Comparison of ENCODE assay signal across 8 cellular contexts in genomic region chr15:79091204-79091867, GRCh38. TPM values are rescaled to one million over a fixed set of nuclear protein-coding genes. Genes with fewer than 3 reads are reported as not detected.
DNase-seq lines count a peak whose midpoint lies in the region; ATAC-seq, FAIRE-seq and TF ChIP-seq lines count a peak whose summit lies in the region.

No MANE protein-coding gene starts in this region.

- no peak overlapping the region for H2AFZ ChIP-seq in OCI-LY7 (ENCODE audit: low read length)

- no peaks in the 10 kb centered on the region for H3K9me2 ChIP-seq in OCI-LY7 (ENCODE audit: insufficient read depth, low read length)

- H3K9me3 ChIP-seq in OCI-LY7 (ENCODE audit: low read length) = no peaks in the 10 kb centered on the region

- H4K20me1 ChIP-seq in OCI-LY7 (ENCODE audit: insufficient read depth, low read length) = no peaks in the 10 kb centered on the region

- no peak for FAIRE-seq in frontal cortex (lab: Jason Lieb, UNC)

- H3K79me2 ChIP-seq in OCI-LY7 (ENCODE audit: insufficient read depth, low read depth, low read length) = no peaks in the 10 kb centered on the region

- H3K27ac ChIP-seq in OCI-LY7 (ENCODE audit: low read depth, low read length, poor library complexity, severe bottlenecking) (no peak overlapping the region), brain microvascular endothelial cell (no peak overlapping the region)

- H3K4me3 ChIP-seq in OCI-LY7 (ENCODE audit: low read depth, low read length, poor library complexity, severe bottlenecking) (no peak overlapping the region), brain microvascular endothelial cell (ENCODE audit: low read depth, low read length) (no peak overlapping the region)

- BruUV-seq in OCI-LY7 (replicated peaks; lab: Mats Ljungman, UMichigan) = no TSS peak

- H3K36me3 ChIP-seq in OCI-LY7 (ENCODE audit: insufficient read depth, low read length) (no peaks in the 10 kb centered on the region), brain microvascular endothelial cell (replicated peaks) (no peaks in the 10 kb centered on the region)

- ATAC-seq in GM21529 (IDR thresholded peaks at IDR 0.05; ENCODE audit: unreplicated experiment) (no peak), HG02938 (IDR thresholded peaks at IDR 0.05; ENCODE audit: unreplicated experiment) (no peak)

- CTCF ChIA-PET in OCI-LY7 (lab: Charles Lee; ENCODE audit: unreplicated experiment) = no interaction called here

- no peak for TF ChIP-seq CTCF in OCI-LY7 (conservative IDR thresholded peaks at IDR 0.05; ENCODE audit: low read length)
- no peak for TF ChIP-seq CTCF in brain microvascular endothelial cell (IDR thresholded peaks at IDR 0.05; ENCODE audit: low read depth, low read length, missing control alignments)

- POLR2A ChIA-PET in OCI-LY7 (lab: Charles Lee) = interaction anchor here (0.6 to 0.7 kb wide), 2 partner anchors 9 to 13 kb away, joined by 4 to 5 read pairs; no protein-coding TSS in a partner anchor

- 0 out of 2 replicates have a peak overlapping the region, but pooled peaks have one; percentile 11 for H3K4me2 ChIP-seq in OCI-LY7 (ENCODE audit: low read length)

- DNase-seq in NCI-H1105 treated with DMSO at 0.1 percent for 48 hours (lab: John Stamatoyannopoulos, UW) (peak; percentile 8), NCI-H1105 (lab: John Stamatoyannopoulos, UW) (no peak), OCI-LY7 (ENCODE audit: low spot score) (no peak), frontal cortex (ENCODE audit: low spot score in 2 of 2) (peak; percentile 49 to 51), brain microvascular endothelial cell (no peak)
- DNase-seq in stimulated activated CD4-positive, alpha-beta T cell treated with anti-CD3 and anti-CD28 coated beads, Interleukin-2, amount 100 ng/mL, for 48 hours = peak; percentile 13 to 16

- intact Hi-C loops in OCI-LY7 (cut with micrococcal nuclease; ENCODE audit: unreplicated experiment) = no loop called here

- in situ Hi-C loops in brain microvascular endothelial cell (cut with HindIII; ENCODE audit: low pct_ligation_motif_present, low sequenced_read_pairs) = no loop called here

- H3K27me3 ChIP-seq in brain microvascular endothelial cell (replicated peaks) = peaks cover 45% of the 10 kb centered on the region

- H3K4me1 ChIP-seq in OCI-LY7 (ENCODE audit: insufficient read depth, low read length, poor library complexity, severe bottlenecking) = no peaks in the 10 kb centered on the region

RNA-seq across cellular contexts. Expression of gene RASGRF1, which starts 0.8 kb away (rescaled TPM):
- 3.0 and 3.9 TPM in 2 replicates for total RNA-seq in OCI-LY7 (2014; rRNA removed; shearing (Covaris generic))
- total RNA-seq in OCI-LY7 (2022) (4.5 and 7.3 TPM in 2 replicates), frontal cortex (4.5 TPM)

Comparison
In these comparisons a context has a peak if more than half of its experiments do, and no peak if none do; other contexts are left out.
1. DNase-seq: peak in NCI-H1105 treated with DMSO at 0.1 percent for 48 hours (single experiment), frontal cortex (2 of 2) and stimulated activated CD4-positive, alpha-beta T cell treated with anti-CD3 and anti-CD28 coated beads, Interleukin-2, amount 100 ng/mL, for 48 hours (2 of 2); none in NCI-H1105 (single experiment), OCI-LY7 (single experiment) and brain microvascular endothelial cell (single experiment).